ENCODE assay signal across 17 cellular contexts in the genomic region with DNA sequence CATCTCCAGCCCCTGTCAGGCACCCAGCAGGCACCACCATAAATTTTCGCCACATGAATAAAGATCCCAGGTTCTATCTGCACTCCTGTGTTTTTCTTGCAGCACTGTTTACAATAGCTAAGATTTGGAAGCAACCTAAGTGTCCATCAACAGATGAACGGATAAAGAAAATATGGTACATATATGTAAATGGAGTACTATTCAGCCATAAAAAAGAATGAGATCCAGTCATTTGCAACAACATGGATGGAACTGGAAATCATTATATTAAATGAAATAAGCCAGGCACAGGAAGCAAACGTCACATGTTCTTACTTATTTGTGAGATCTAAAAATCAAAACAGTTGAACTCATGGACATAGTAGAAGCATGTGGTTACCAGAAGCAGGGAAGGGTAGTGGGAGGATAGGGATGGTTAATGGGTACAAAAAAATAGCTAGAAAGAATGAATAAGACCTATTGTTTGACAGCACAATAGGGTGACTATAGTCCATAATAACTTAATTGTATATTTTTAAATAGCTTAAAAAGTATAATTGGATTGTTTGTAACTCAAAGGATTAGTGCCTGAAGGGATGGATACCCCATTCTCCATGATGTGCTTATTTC. TPM values are rescaled to one million over a fixed set of nuclear protein-coding genes. Genes with fewer than 3 reads are reported as not detected.
DNase-seq lines count a peak whose midpoint lies in the region; ATAC-seq and TF ChIP-seq lines count a peak whose summit lies in the region.
"Had no signal": no experiment of that assay in that cellular context is flagged by ENCODE, and none has a peak within 500 bp of the region (broad histone marks: within the 10 kb centered on the region; RNA-seq: fewer than 3 reads in every experiment).

No MANE protein-coding gene starts in this region.

- H3K36me3 Mint-ChIP-seq in brain (no peaks in the 10 kb centered on the region), nephron progenitor cell (ENCODE audit: low read depth) (no peaks in the 10 kb centered on the region)

- TF ChIP-seq CTCF in brain (conservative IDR thresholded peaks at IDR 0.05) (no peak), nephron progenitor cell (IDR thresholded peaks at IDR 0.05) (no peak)

- DNase-seq in NCI-H82 (lab: John Stamatoyannopoulos, UW) (peak; percentile 2), NCI-H82 treated with DMSO at 0.1 percent for 48 hours (lab: John Stamatoyannopoulos, UW; ENCODE audit: unreplicated experiment) (no peak), SK-MEL-5 (ENCODE audit: low read depth, low spot score) (peak; percentile 81), nephron progenitor cell (no peak), midbrain (lab: John Stamatoyannopoulos, UW) (no peak)
- no peak for DNase-seq in activated effector memory CD4-positive, alpha-beta T cell treated with anti-CD3 and anti-CD28 coated beads, Interleukin-2, amount 50 U/mL, for 16 hours
- DNase-seq: AML-193; Caco-2; CD4-positive, alpha-beta T cell; GDM1 had no signal

- H3K4me3 Mint-ChIP-seq in brain (peak overlapping the region; percentile 17 to 71 (median 47)), nephron progenitor cell (peak overlapping the region; percentile 52)
- H3K4me3 Mint-ChIP-seq: CD4-positive, alpha-beta T cell had no signal

- H3K4me1 Mint-ChIP-seq in brain (peaks cover 13% of the 10 kb centered on the region), nephron progenitor cell (no peaks in the 10 kb centered on the region)

- peaks cover 62% of the 10 kb centered on the region for H3K27me3 Mint-ChIP-seq in brain
- H3K27me3 Mint-ChIP-seq in nephron progenitor cell (ENCODE audit: low read depth, poor library complexity) = peaks cover 85% of the 10 kb centered on the region

- H3K9me3 Mint-ChIP-seq in brain (peaks cover 5 to 13% (median 7%) of the 10 kb centered on the region in 5 experiments), nephron progenitor cell (peaks cover 8% of the 10 kb centered on the region)
- H3K9me3 Mint-ChIP-seq: CD4-positive, alpha-beta T cell had no signal

- H3K27ac Mint-ChIP-seq in brain (no peak overlapping the region), nephron progenitor cell (no peak overlapping the region)
- H3K27ac Mint-ChIP-seq: CD4-positive, alpha-beta T cell; H9 had no signal

- in situ Hi-C loops in SK-MEL-5 (cut with HindIII; ENCODE audit: low pct_unique_long_range_greater_than_20kb, low sequenced_read_pairs) = no loop called here

- no peak for ATAC-seq in HG03520 (IDR thresholded peaks at IDR 0.05; ENCODE audit: unreplicated experiment)

RNA-seq across cellular contexts. Expression of a gene that starts 0.8 kb away (rescaled TPM):
- not detected in 2 replicates for total RNA-seq in SK-MEL-5 (2014; rRNA removed; shearing (Covaris generic))
- not detected in 2 replicates for polyA plus RNA-seq in SK-MEL-5 (2015; cell fraction: cytosol; rRNA removed)
- polyA plus RNA-seq in SK-MEL-5 (2015; cell fraction: nucleus; rRNA removed) = not detected in 2 replicates
- polyA plus RNA-seq in brain (ENCODE audit: insufficient read depth, low read depth, low replicate concordance) = 0.56 TPM
- total RNA-seq: Caco-2, Daoy, H9, HT1080 had no signal
- polyA plus RNA-seq: A549, BJ had no signal

RNA-seq across cellular contexts. Expression of a gene that starts 51.4 kb away (rescaled TPM):
- 157 and 183 TPM in 2 replicates for total RNA-seq in SK-MEL-5 (2014; rRNA removed; shearing (Covaris generic))
- polyA plus RNA-seq in SK-MEL-5 (2015; cell fraction: cytosol; rRNA removed) = 84.5 and 103 TPM in 2 replicates
- polyA plus RNA-seq in SK-MEL-5 (2015; cell fraction: nucleus; rRNA removed) = 20.0 and 23.6 TPM in 2 replicates
- polyA plus RNA-seq in brain (ENCODE audit: insufficient read depth, low read depth, low replicate concordance) = 127 TPM

Comparison
In these comparisons a context has a peak if more than half of its experiments do, and no peak if none do; other contexts are left out.
1. DNase-seq: peak in NCI-H82 (single experiment) and SK-MEL-5 (single experiment); none in NCI-H82 treated with DMSO at 0.1 percent for 48 hours (single experiment), nephron progenitor cell (single experiment), activated effector memory CD4-positive, alpha-beta T cell treated with anti-CD3 and anti-CD28 coated beads, Interleukin-2, amount 50 U/mL, for 16 hours (single experiment) and midbrain (single experiment).